34 cellular contexts compared by ENCODE assay signal in the genomic region with DNA sequence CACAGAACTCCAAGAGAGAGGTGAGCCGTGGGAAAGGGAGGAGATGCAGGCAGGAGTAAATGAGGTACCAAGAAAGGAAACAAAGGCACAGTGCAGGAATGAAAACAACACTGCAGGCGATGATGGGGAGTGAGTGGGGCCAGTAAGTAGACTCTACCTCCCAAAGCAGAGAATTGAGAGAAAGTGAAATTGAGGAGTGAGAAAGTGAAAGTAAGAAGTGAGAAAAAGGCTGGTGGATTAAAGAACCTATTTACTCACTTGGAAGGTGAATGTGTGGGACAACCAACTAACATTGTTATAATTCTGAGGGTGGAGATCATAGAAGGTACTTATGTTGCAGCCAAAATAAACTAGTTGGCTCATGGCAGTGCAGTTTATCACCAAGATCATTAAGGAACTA.
A peak's percentile ranks its signal among the peaks of the same experiment; 100 is the strongest.
DNase-seq lines count a peak whose midpoint lies in the region; ATAC-seq, FAIRE-seq and TF ChIP-seq lines count a peak whose summit lies in the region.
"Had no signal": no experiment of that assay in that cellular context is flagged by ENCODE, and none has a peak within 500 bp of the region (broad histone marks: within the 10 kb centered on the region; RNA-seq: fewer than 3 reads in every experiment).

No MANE protein-coding gene starts in this region.

- H3K27ac Mint-ChIP-seq in T-helper 17 cell, result no peak overlapping the region
- H3K27ac Mint-ChIP-seq: activated T-cell treated with anti-CD3 and anti-CD28 coated beads, Interleukin-2, amount 50 U/mL, for 72 hours; CD8-positive, alpha-beta T cell; type B pancreatic cell had no signal

- no peak overlapping the region for H3K27ac ChIP-seq in gastrocnemius medialis
- H3K27ac ChIP-seq: 22Rv1, heart left ventricle, left ventricle myocardium inferior, parathyroid adenoma, right atrium auricular region, SJSA1 had no signal

- H3K4me1 ChIP-seq in gastrocnemius medialis, result no peaks in the 10 kb centered on the region
- H3K4me1 ChIP-seq: parathyroid adenoma, right atrium auricular region, SJSA1 had no signal

- in situ Hi-C loops in gastrocnemius medialis (cut with MboI; ENCODE audit: low sequenced_read_pairs in 4 of 4), result no loop called here

- DNase-seq in DMS53 (lab: John Stamatoyannopoulos, UW) (peak; percentile 21), DMS53 treated with DMSO at 0.1 percent for 48 hours (lab: John Stamatoyannopoulos, UW; ENCODE audit: unreplicated experiment) (no peak), T-helper 17 cell (no peak), urothelium cell line (ENCODE audit: low spot score) (no peak), gastrocnemius medialis (no peak)
- DNase-seq: activated naive CD4-positive, alpha-beta T cell treated with Interleukin-2 at 50 U/mL for 16 hours; activated T-cell treated with anti-CD3 and anti-CD28 coated beads, Interleukin-2, amount 50 U/mL, for 72 hours; AML-193; CD8-positive, alpha-beta T cell; central memory CD4-positive, alpha-beta T cell; DMS153; erythroblast; foreskin fibroblast; H7; heart left ventricle; islet precursor cell; left ventricle myocardium inferior; mesendoderm; NCI-H1092 treated with DMSO at 0.1 percent for 48 hours; NCI-H1694 treated with DMSO at 0.1 percent for 48 hours; NCI-H446; RPMI8226; small intestine; stimulated activated naive CD4-positive, alpha-beta T cell had no signal

- no peaks in the 10 kb centered on the region for H3K27me3 Mint-ChIP-seq in T-helper 17 cell
- H3K27me3 Mint-ChIP-seq: type B pancreatic cell had no signal

- H3K4me3 Mint-ChIP-seq in T-helper 17 cell, result peak overlapping the region; percentile 5
- H3K4me3 Mint-ChIP-seq: activated T-cell treated with anti-CD3 and anti-CD28 coated beads, Interleukin-2, amount 50 U/mL, for 72 hours; CD8-positive, alpha-beta T cell; neural crest cell; type B pancreatic cell had no signal

- no peak for TF ChIP-seq CTCF in gastrocnemius medialis (IDR thresholded peaks at IDR 0.05 in 4 of 5, conservative IDR thresholded peaks at IDR 0.05 in 1 of 5)

- H3K9me3 ChIP-seq in T-helper 17 cell (ENCODE audit: control insufficient read depth, low read length, poor library complexity, severe bottlenecking) (no peaks in the 10 kb centered on the region), gastrocnemius medialis (no peaks in the 10 kb centered on the region)
- H3K9me3 ChIP-seq: right atrium auricular region, SJSA1 had no signal

- H3K36me3 ChIP-seq in gastrocnemius medialis, result no peaks in the 10 kb centered on the region
- H3K36me3 ChIP-seq: left ventricle myocardium inferior, right atrium auricular region, SJSA1 had no signal

- intact Hi-C loops in gastrocnemius medialis (cut with DNase I; ENCODE audit: low total_unique reads), result no loop called here

- H3K4me1 Mint-ChIP-seq in T-helper 17 cell, result peaks cover 2% of the 10 kb centered on the region
- H3K4me1 Mint-ChIP-seq: neural crest cell had no signal

- peak; percentile 42 for FAIRE-seq in urothelium cell line (lab: Jason Lieb, UNC)
- FAIRE-seq: small intestine, TTC549 had no signal

- ATAC-seq in HG03442 (IDR thresholded peaks at IDR 0.05; ENCODE audit: unreplicated experiment) (peak; percentile 42), T-helper 17 cell (no peak), gastrocnemius medialis (no peak), HG03342 (IDR thresholded peaks at IDR 0.05; ENCODE audit: unreplicated experiment) (no peak), HG03175 (IDR thresholded peaks at IDR 0.05; ENCODE audit: unreplicated experiment) (no peak)
- ATAC-seq: activated T-cell treated with anti-CD3 and anti-CD28 coated beads, Interleukin-2, amount 50 U/mL, for 72 hours; CD8-positive, alpha-beta T cell; heart left ventricle had no signal

- no peak overlapping the region for H3K4me3 ChIP-seq in gastrocnemius medialis
- H3K4me3 ChIP-seq: heart left ventricle, left ventricle myocardium inferior, right atrium auricular region, SJSA1 had no signal

- no peaks in the 10 kb centered on the region for H3K27me3 ChIP-seq in gastrocnemius medialis
- H3K27me3 ChIP-seq: heart left ventricle, right atrium auricular region, SJSA1 had no signal

- peaks cover 2% of the 10 kb centered on the region for H3K36me3 Mint-ChIP-seq in T-helper 17 cell (ENCODE audit: low read depth)
- H3K36me3 Mint-ChIP-seq: CD8-positive, alpha-beta T cell; type B pancreatic cell had no signal

- no peak for TF ChIP-seq POLR2A in gastrocnemius medialis (IDR thresholded peaks at IDR 0.05)
